Comparison of ENCODE assay signal across 8 cellular contexts in the genomic region with DNA sequence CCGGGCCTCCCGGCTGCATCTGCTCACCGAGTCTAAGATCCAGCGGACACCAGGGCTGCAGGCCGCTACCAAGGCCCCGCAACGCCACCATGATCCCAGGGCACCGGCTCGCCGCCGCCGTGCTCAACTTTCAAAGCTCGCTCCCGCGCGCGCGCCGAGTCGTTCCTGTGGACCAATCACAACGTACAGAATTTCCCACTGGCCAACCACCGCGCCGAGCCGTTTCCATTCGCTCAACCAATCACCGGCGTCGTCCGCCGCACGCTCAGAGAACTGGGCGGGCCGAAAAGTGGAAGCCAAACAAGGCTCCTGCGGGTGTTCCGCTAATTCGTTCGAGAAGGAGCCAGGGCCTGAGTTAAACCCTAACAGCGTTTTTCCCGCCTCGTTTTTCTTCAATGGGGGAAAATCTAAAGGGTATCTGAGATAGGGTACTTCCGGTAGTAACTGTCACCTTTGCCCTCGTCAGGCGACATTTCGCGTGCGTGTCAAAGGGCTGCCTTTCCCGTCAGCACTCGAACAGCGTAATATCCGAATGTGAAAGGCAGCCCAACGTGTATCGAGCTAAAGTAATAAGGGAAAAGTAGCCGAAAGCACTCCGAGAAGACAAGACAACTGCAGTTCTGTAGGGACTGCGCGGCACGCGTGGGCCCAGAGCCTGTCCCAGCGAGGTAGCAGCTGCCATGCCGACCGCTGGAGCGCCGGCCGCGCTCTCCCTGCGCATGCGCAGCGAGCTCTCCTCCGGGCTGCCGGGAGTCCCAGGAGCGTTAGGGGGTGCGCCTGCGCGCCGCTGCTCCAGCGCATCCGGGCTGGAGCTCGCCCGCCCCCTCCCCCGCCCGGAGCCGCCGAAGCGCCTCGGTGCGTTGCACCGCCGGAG. TPM values are rescaled to one million over a fixed set of nuclear protein-coding genes. Genes with fewer than 3 reads are reported as not detected.
DNase-seq lines count a peak whose midpoint lies in the region; ATAC-seq, FAIRE-seq and TF ChIP-seq lines count a peak whose summit lies in the region.

A gene with protein sequence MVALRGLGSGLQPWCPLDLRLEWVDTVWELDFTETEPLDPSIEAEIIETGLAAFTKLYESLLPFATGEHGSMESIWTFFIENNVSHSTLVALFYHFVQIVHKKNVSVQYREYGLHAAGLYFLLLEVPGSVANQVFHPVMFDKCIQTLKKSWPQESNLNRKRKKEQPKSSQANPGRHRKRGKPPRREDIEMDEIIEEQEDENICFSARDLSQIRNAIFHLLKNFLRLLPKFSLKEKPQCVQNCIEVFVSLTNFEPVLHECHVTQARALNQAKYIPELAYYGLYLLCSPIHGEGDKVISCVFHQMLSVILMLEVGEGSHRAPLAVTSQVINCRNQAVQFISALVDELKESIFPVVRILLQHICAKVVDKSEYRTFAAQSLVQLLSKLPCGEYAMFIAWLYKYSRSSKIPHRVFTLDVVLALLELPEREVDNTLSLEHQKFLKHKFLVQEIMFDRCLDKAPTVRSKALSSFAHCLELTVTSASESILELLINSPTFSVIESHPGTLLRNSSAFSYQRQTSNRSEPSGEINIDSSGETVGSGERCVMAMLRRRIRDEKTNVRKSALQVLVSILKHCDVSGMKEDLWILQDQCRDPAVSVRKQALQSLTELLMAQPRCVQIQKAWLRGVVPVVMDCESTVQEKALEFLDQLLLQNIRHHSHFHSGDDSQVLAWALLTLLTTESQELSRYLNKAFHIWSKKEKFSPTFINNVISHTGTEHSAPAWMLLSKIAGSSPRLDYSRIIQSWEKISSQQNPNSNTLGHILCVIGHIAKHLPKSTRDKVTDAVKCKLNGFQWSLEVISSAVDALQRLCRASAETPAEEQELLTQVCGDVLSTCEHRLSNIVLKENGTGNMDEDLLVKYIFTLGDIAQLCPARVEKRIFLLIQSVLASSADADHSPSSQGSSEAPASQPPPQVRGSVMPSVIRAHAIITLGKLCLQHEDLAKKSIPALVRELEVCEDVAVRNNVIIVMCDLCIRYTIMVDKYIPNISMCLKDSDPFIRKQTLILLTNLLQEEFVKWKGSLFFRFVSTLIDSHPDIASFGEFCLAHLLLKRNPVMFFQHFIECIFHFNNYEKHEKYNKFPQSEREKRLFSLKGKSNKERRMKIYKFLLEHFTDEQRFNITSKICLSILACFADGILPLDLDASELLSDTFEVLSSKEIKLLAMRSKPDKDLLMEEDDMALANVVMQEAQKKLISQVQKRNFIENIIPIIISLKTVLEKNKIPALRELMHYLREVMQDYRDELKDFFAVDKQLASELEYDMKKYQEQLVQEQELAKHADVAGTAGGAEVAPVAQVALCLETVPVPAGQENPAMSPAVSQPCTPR (N-terminal part only) (minus strand): TSS at position 132 of the 874 bp plus-strand sequence. CDS start 41 bp downstream, at position 91.
A gene (plus strand): TSS at position 836 of the 874 bp plus-strand sequence. CDS start 452 bp downstream, outside the sequence.

- peaks cover 0 to 29% of the 10 kb centered on the region in 2 donors for H3K36me3 ChIP-seq in psoas muscle (ENCODE audit: insufficient read depth in 1 of 2, low read depth in 1 of 2)

- DNase-seq in NCI-H187 (lab: John Stamatoyannopoulos, UW) (peak; percentile 90 to 93), T-helper 2 cell (peak; percentile 92 to 98 (median 94)), left ventricle myocardium superior (peak; percentile 98), psoas muscle (peak; percentile 97 to 98), urothelium cell line (ENCODE audit: low spot score) (peak; percentile 96)

- no peak for FAIRE-seq in urothelium cell line (lab: Jason Lieb, UNC)

- no peaks in the 10 kb centered on the region for H3K27me3 ChIP-seq in psoas muscle (ENCODE audit: insufficient read depth in 3 of 3, low read length in 2 of 3)

- H3K4me3 ChIP-seq in psoas muscle, result peak within 1 kb of the TSS; percentile 88

- peak within 1 kb of the TSS; percentile 96 for H3K27ac ChIP-seq in angular gyrus (ENCODE audit: low read depth, low read length)
- peak within 1 kb of the TSS; percentile 97 for H3K27ac ChIP-seq in psoas muscle

- H3K9me3 ChIP-seq in psoas muscle, result no peaks in the 10 kb centered on the region

- peaks cover 24% of the 10 kb centered on the region for H3K4me1 ChIP-seq in psoas muscle

- intact Hi-C loops in left ventricle myocardium superior (cut with micrococcal nuclease), result no loop called here
- intact Hi-C loops in psoas muscle (cut with DNase I), result no loop called here

- 0 to 1% (median 0%) methylated on average over 74 to 89 of the region's 89 CpGs for WGBS in psoas muscle, 3 donors

- TF ChIP-seq CTCF in psoas muscle (IDR thresholded peaks at IDR 0.05), result no peak

- ATAC-seq in GM18498 (IDR thresholded peaks at IDR 0.05; ENCODE audit: unreplicated experiment), result peak; percentile 75
- peak; percentile 77 for ATAC-seq in HG02938 (IDR thresholded peaks at IDR 0.05; ENCODE audit: unreplicated experiment)
- ATAC-seq in left ventricle myocardium superior, result peak; percentile 91
- ATAC-seq in psoas muscle, result peak; percentile 92 to 94 (median 94)

RNA-seq across cellular contexts. Expression of the first gene that starts in this region (rescaled TPM):
- total RNA-seq in left ventricle myocardium superior (9.7 TPM), psoas muscle (1 to 10 TPM; 5.3 to 7.6 (median 5.7) TPM)
- 1 to 10 TPM; 2.8 to 8.7 (median 3.0) TPM for polyA plus RNA-seq in psoas muscle

RNA-seq across cellular contexts. Expression of the second gene that starts in this region (rescaled TPM):
- total RNA-seq in left ventricle myocardium superior (41.9 TPM), psoas muscle (10 to 100 TPM; 12.2 to 21.8 (median 18.5) TPM)
- polyA plus RNA-seq in psoas muscle, result 10 to 100 TPM; 14.0 to 34.8 (median 22.7) TPM

Comparison
In these comparisons a context has a peak if more than half of its experiments do, and no peak if none do; other contexts are left out.
1. Peak in every context shown above with its lines: DNase-seq, ATAC-seq, H3K4me3 ChIP-seq and H3K27ac ChIP-seq.